Comparison of ENCODE assay signal across 9 cellular contexts in genomic region chr3:38662544-38662943, GRCh38. TPM values are rescaled to one million over a fixed set of nuclear protein-coding genes. Genes with fewer than 3 reads are reported as not detected.
DNase-seq lines count a peak whose midpoint lies in the region; ATAC-seq and TF ChIP-seq lines count a peak whose summit lies in the region.
"Had no signal": no experiment of that assay in that cellular context is flagged by ENCODE, and none has a peak within 500 bp of the region (broad histone marks: within the 10 kb centered on the region; RNA-seq: fewer than 3 reads in every experiment).

No MANE protein-coding gene starts in this region.

- peaks cover 8 to 75% (median 42%) of the 10 kb centered on the region in 5 donors for H3K27me3 Mint-ChIP-seq in naive thymus-derived CD8-positive, alpha-beta T cell

- in situ Hi-C loops in G401 (cut with HindIII; ENCODE audit: low sequenced_read_pairs), result no loop called here

- no peak overlapping the region for H3K9ac ChIP-seq in liver (ENCODE audit: low read depth in 1 of 2, low read length in 2 of 2)

- 33% methylated on average over 4 of the region's 4 CpGs for WGBS in liver

- peaks cover 0 to 18% (median 4%) of the 10 kb centered on the region in 4 donors for H3K9me3 ChIP-seq in liver (ENCODE audit: control insufficient read depth in 4 of 4, low read length in 3 of 4)

- H3K4me3 ChIP-seq in liver (ENCODE audit: low read depth in 1 of 3, low read length in 3 of 3), result no peak overlapping the region

- H3K36me3 ChIP-seq in liver (ENCODE audit: control insufficient read depth in 4 of 4, insufficient read depth in 3 of 4, low read depth in 1 of 4, low read length in 3 of 4), result no peaks in the 10 kb centered on the region

- H3K9me3 Mint-ChIP-seq in naive thymus-derived CD8-positive, alpha-beta T cell, result peaks cover 10 to 40% (median 26%) of the 10 kb centered on the region in 9 donors

- TF ChIP-seq CTCF in LNCAP (IDR thresholded peaks at IDR 0.05) (peak; percentile 57), liver (IDR thresholded peaks at IDR 0.05; ENCODE audit: low read depth, low read length, missing input control) (no peak)

- peak; percentile 25 to 46 for TF ChIP-seq RAD21 in liver (IDR thresholded peaks at IDR 0.05)

- H3K4me1 Mint-ChIP-seq in naive thymus-derived CD8-positive, alpha-beta T cell, result no peaks in the 10 kb centered on the region

- POLR2A ChIA-PET in naive thymus-derived CD8-positive, alpha-beta T cell (lab: Charles Lee), result no interaction called here

- peaks cover 2 to 18% (median 12%) of the 10 kb centered on the region in 3 donors for H3K36me3 Mint-ChIP-seq in naive thymus-derived CD8-positive, alpha-beta T cell

- peak overlapping the region in 1 of 10 donors; percentile 29 for H3K27ac Mint-ChIP-seq in naive thymus-derived CD8-positive, alpha-beta T cell

- no peaks in the 10 kb centered on the region for H3K4me1 ChIP-seq in liver (ENCODE audit: control insufficient read depth in 4 of 4, insufficient read depth in 4 of 4, low read length in 3 of 4)

- H3K27me3 ChIP-seq in liver (ENCODE audit: control insufficient read depth in 4 of 4, insufficient read depth in 4 of 4, low read length in 3 of 4), result no peaks in the 10 kb centered on the region

- DNase-seq in G401 (ENCODE audit: low spot score) (peak; percentile 7), SW480 (ENCODE audit: low spot score) (peak; percentile 71), pons (ENCODE audit: low spot score) (no peak), 8988T (no peak)
- DNase-seq in naive thymus-derived CD8-positive, alpha-beta T cell, result no peak
- DNase-seq: GOT3 had no signal

- no peak for ATAC-seq in naive thymus-derived CD8-positive, alpha-beta T cell
- no peak for ATAC-seq in HG03520 (IDR thresholded peaks at IDR 0.05; ENCODE audit: unreplicated experiment)

- H3K27ac ChIP-seq in liver (ENCODE audit: low read depth in 1 of 2, low read length in 2 of 2), result no peak overlapping the region

- H3K4me3 Mint-ChIP-seq in naive thymus-derived CD8-positive, alpha-beta T cell, result no peak overlapping the region

TF ChIP-seq in liver, 16 proteins besides CTCF, POLR2A, EP300 and RAD21:
- TF ChIP-seq GABPA (IDR thresholded peaks at IDR 0.05 in 1 of 2, conservative IDR thresholded peaks at IDR 0.05 in 1 of 2) (no peak), SP1 (IDR thresholded peaks at IDR 0.05) (no peak), FOXA1 (IDR thresholded peaks at IDR 0.05) (no peak), REST (IDR thresholded peaks at IDR 0.05) (no peak), ATF3 (IDR thresholded peaks at IDR 0.05) (no peak), TAF1 (conservative IDR thresholded peaks at IDR 0.05) (no peak), MAX (IDR thresholded peaks at IDR 0.05) (no peak), FOXA2 (IDR thresholded peaks at IDR 0.05) (no peak), EGR1 (IDR thresholded peaks at IDR 0.05; ENCODE audit: low read depth in 2 of 2) (no peak), HNF4G (IDR thresholded peaks at IDR 0.05) (no peak), ZBTB33 (IDR thresholded peaks at IDR 0.05) (no peak)

RNA-seq across cellular contexts. Expression of gene SCN5A, which starts 13.1 kb away (rescaled TPM):
- 0.24 TPM in 1 of 2 replicates, not detected in the other for total RNA-seq in G401 (2014; rRNA removed; shearing (Covaris generic))
- total RNA-seq in liver, result under 1 TPM in 1 of 2 donors, not detected in 1; 0.14 TPM
- under 1 TPM in 1 of 2 donors, not detected in 1; 0.01 TPM for polyA plus RNA-seq in liver
- under 1 TPM; 0.25 to 0.55 TPM for total RNA-seq in naive thymus-derived CD8-positive, alpha-beta T cell
- not detected for polyA plus RNA-seq in naive thymus-derived CD8-positive, alpha-beta T cell

Comparison
In these comparisons a context has a peak if more than half of its experiments do, and no peak if none do; other contexts are left out.
1. DNase-seq: peak in G401 (single experiment) and SW480 (single experiment); none in naive thymus-derived CD8-positive, alpha-beta T cell (0 of 10), pons (single experiment) and 8988T (single experiment).